Comparison of ENCODE assay signal across 8 cellular contexts in genomic region chr17:28644782-28645575, GRCh38. TPM values are rescaled to one million over a fixed set of nuclear protein-coding genes. Genes with fewer than 3 reads are reported as not detected.
A peak's percentile ranks its signal among the peaks of the same experiment; 100 is the strongest.
DNase-seq lines count a peak whose midpoint lies in the region; ATAC-seq lines count a peak whose summit lies in the region.

Gene BLTP2 (minus strand): TSS chr17:28645158. CDS start chr17:28645056, 102 bp downstream.

- H3K4me1 Mint-ChIP-seq in CD4-positive, alpha-beta memory T cell: peaks cover 31 to 45% (median 37%) of the 10 kb centered on the region in 4 donors
- H3K4me1 Mint-ChIP-seq in memory B cell: peaks cover 30% of the 10 kb centered on the region

- H3K36me3 Mint-ChIP-seq in CD4-positive, alpha-beta memory T cell: peaks cover 29 to 48% of the 10 kb centered on the region in 2 donors
- peaks cover 18% of the 10 kb centered on the region for H3K36me3 Mint-ChIP-seq in memory B cell

- H3K4me1 ChIP-seq in CD4-positive, alpha-beta memory T cell (ENCODE audit: insufficient read depth, low read length): peaks cover 47% of the 10 kb centered on the region
- peaks cover 25% of the 10 kb centered on the region for H3K4me1 ChIP-seq in effector memory CD4-positive, alpha-beta T cell (ENCODE audit: control insufficient read depth, insufficient read depth, low read length, poor library complexity, severe bottlenecking)

- H3K27ac Mint-ChIP-seq in CD4-positive, alpha-beta memory T cell: peak within 1 kb of the TSS; percentile 93 to 99 (median 98)
- H3K27ac Mint-ChIP-seq in memory B cell: peak within 1 kb of the TSS; percentile 94

- no peaks in the 10 kb centered on the region for H3K9me3 Mint-ChIP-seq in CD4-positive, alpha-beta memory T cell
- H3K9me3 Mint-ChIP-seq in memory B cell: no peaks in the 10 kb centered on the region

- H3K27me3 Mint-ChIP-seq in CD4-positive, alpha-beta memory T cell: no peaks in the 10 kb centered on the region
- no peaks in the 10 kb centered on the region for H3K27me3 Mint-ChIP-seq in memory B cell

- CTCF ChIA-PET in CD4-positive, alpha-beta memory T cell (lab: Charles Lee; ENCODE audit: partially characterized antibody): interaction anchor here (0.9 to 6.0 kb wide), 7 partner anchors 17 to 118 kb away, joined by 3 to 51 read pairs (median 5); partner anchors contain the start of genes NEK8, PROCA1, RPL23A and SDF2
- CTCF ChIA-PET in activated CD8-positive, alpha-beta memory T cell treated with anti-CD3 and anti-CD28 coated beads for 36 hours (lab: Charles Lee): interaction anchor here (0.9 to 3.1 kb wide), 9 partner anchors 12 to 105 kb away, joined by 3 to 15 read pairs (median 3); partner anchors contain the start of genes RPL23A, SDF2 and SUPT6H

- H3K27ac ChIP-seq in CD4-positive, alpha-beta memory T cell (ENCODE audit: low read depth, low read length): peak within 1 kb of the TSS; percentile 91
- peak within 1 kb of the TSS; percentile 89 for H3K27ac ChIP-seq in effector memory CD4-positive, alpha-beta T cell (ENCODE audit: insufficient read depth, low read length, poor library complexity, severe bottlenecking)

- peak within 1 kb of the TSS; percentile 86 to 96 (median 92) for H3K4me3 Mint-ChIP-seq in CD4-positive, alpha-beta memory T cell
- peak within 1 kb of the TSS; percentile 91 for H3K4me3 Mint-ChIP-seq in memory B cell

- no peaks in the 10 kb centered on the region for H3K9me3 ChIP-seq in CD4-positive, alpha-beta memory T cell (ENCODE audit: control insufficient read depth in 1 of 2, low read length in 2 of 2)
- no peaks in the 10 kb centered on the region for H3K9me3 ChIP-seq in effector memory CD4-positive, alpha-beta T cell (ENCODE audit: control insufficient read depth, low read length)

- POLR2A ChIA-PET in CD4-positive, alpha-beta memory T cell (lab: Charles Lee; ENCODE audit: partially characterized antibody): interaction anchor here (0.6 to 3.7 kb wide), 25 partner anchors 10 to 1691 kb away, joined by 3 to 77 read pairs (median 4); partner anchors contain the start of genes IFT20, NEK8, PHF12 and PIGS
- POLR2A ChIA-PET in activated CD8-positive, alpha-beta memory T cell treated with anti-CD3 and anti-CD28 coated beads for 36 hours (lab: Charles Lee): interaction anchor here (0.5 to 4.2 kb wide), 12 partner anchors 13 to 82 kb away, joined by 3 to 30 read pairs (median 5); partner anchors contain the start of genes PIGS, PROCA1, SDF2 and SUPT6H

- peaks cover 42% of the 10 kb centered on the region for H3K36me3 ChIP-seq in CD4-positive, alpha-beta memory T cell (ENCODE audit: insufficient read depth, low read length)
- H3K36me3 ChIP-seq in effector memory CD4-positive, alpha-beta T cell (ENCODE audit: control insufficient read depth, insufficient read depth, low read length): peaks cover 40% of the 10 kb centered on the region

- ATAC-seq in GM19467 (IDR thresholded peaks at IDR 0.05; ENCODE audit: unreplicated experiment): peak; percentile 87
- ATAC-seq in memory B cell (ENCODE audit: low read depth): peak; percentile 94

- no peaks in the 10 kb centered on the region for H3K27me3 ChIP-seq in CD4-positive, alpha-beta memory T cell (ENCODE audit: insufficient read depth, low read length)
- H3K27me3 ChIP-seq in effector memory CD4-positive, alpha-beta T cell (replicated peaks; ENCODE audit: control insufficient read depth, insufficient read depth, low read length, poor library complexity, severe bottlenecking): no peaks in the 10 kb centered on the region

- peak; percentile 93 to 95 (median 94) for DNase-seq in CD4-positive, alpha-beta memory T cell
- DNase-seq in HT-29 (ENCODE audit: low spot score): peak; percentile 94
- DNase-seq in NK-92 treated with Interleukin-12 subunit alpha and Interleukin-12 subunit beta, amount 100 ng/mL, for 24 hours (lab: John Stamatoyannopoulos, UW): peak; percentile 95
- peak; percentile 90 to 92 (median 92) for DNase-seq in effector memory CD4-positive, alpha-beta T cell
- peak; percentile 88 to 91 for DNase-seq in memory B cell (ENCODE audit: low spot score in 2 of 2)
- peak; percentile 92 for DNase-seq in stimulated activated CD8-positive, alpha-beta memory T cell treated with anti-CD3 and anti-CD28 coated beads, Interleukin-12 subunit alpha, Interleukin-12 subunit beta, amount 100 ng/mL, for 1 hour (ENCODE audit: low read depth)

- peak within 1 kb of the TSS; percentile 45 to 98 for H3K4me3 ChIP-seq in CD4-positive, alpha-beta memory T cell (ENCODE audit: low read length in 2 of 2)
- H3K4me3 ChIP-seq in effector memory CD4-positive, alpha-beta T cell (ENCODE audit: insufficient read depth, low read depth, low read length, poor library complexity, severe bottlenecking): peak within 1 kb of the TSS; percentile 97

- intact Hi-C loops in CD4-positive, alpha-beta memory T cell (cut with micrococcal nuclease): loop anchor here (1.0 to 5.0 kb wide), 3 partner anchors 16 to 307 kb away; partner anchors contain the start of genes PHF12, SDF2 and SPAG5

RNA-seq across cellular contexts. Expression of gene BLTP2, which starts in this region (rescaled TPM):
- 100 to 1,000 TPM; 132 to 149 TPM for total RNA-seq in CD4-positive, alpha-beta memory T cell
- polyA plus RNA-seq in CD4-positive, alpha-beta memory T cell: 10 to 100 TPM; 23.5 to 49.9 TPM
- 127 and 129 TPM in 2 replicates for total RNA-seq in HT-29 (2014; rRNA removed; shearing (Covaris generic))
- 100 to 1,000 TPM; 202 to 216 TPM for total RNA-seq in activated CD8-positive, alpha-beta memory T cell treated with anti-CD3 and anti-CD28 coated beads for 36 hours

Comparison
In these comparisons a context has a peak if more than half of its experiments do, and no peak if none do; other contexts are left out.
1. Peak in every context shown above with its lines: DNase-seq, ATAC-seq, H3K4me3 ChIP-seq and H3K27ac ChIP-seq.